Comparison of ENCODE assay signal across 9 cellular contexts in genomic region chr2:29012211-29012681, GRCh38. TPM values are rescaled to one million over a fixed set of nuclear protein-coding genes. Genes with fewer than 3 reads are reported as not detected.
DNase-seq lines count a peak whose midpoint lies in the region; ATAC-seq and TF ChIP-seq lines count a peak whose summit lies in the region.
"Had no signal": no experiment of that assay in that cellular context is flagged by ENCODE, and none has a peak within 500 bp of the region (broad histone marks: within the 10 kb centered on the region; RNA-seq: fewer than 3 reads in every experiment).

No MANE protein-coding gene starts in this region.

- no peaks in the 10 kb centered on the region for H3K9me3 ChIP-seq in lower lobe of right lung

- intact Hi-C loops in lower lobe of right lung (cut with DNase I) = no loop called here

- no peaks in the 10 kb centered on the region for H3K27me3 Mint-ChIP-seq in activated naive CD8-positive, alpha-beta T cell treated with anti-CD3 and anti-CD28 coated beads for 36 hours

- ATAC-seq in lower lobe of right lung (peak; percentile 21 to 42), HG02571 (IDR thresholded peaks at IDR 0.05; ENCODE audit: unreplicated experiment) (no peak)

- peaks cover 1% of the 10 kb centered on the region for H3K36me3 Mint-ChIP-seq in activated naive CD8-positive, alpha-beta T cell treated with anti-CD3 and anti-CD28 coated beads for 36 hours

- peaks cover 79% of the 10 kb centered on the region for H3K4me1 Mint-ChIP-seq in activated naive CD8-positive, alpha-beta T cell treated with anti-CD3 and anti-CD28 coated beads for 36 hours

- no peaks in the 10 kb centered on the region for H3K9me3 Mint-ChIP-seq in activated naive CD8-positive, alpha-beta T cell treated with anti-CD3 and anti-CD28 coated beads for 36 hours
- H3K9me3 Mint-ChIP-seq: dendritic cell treated with granulocyte-macrophage colony-stimulating factor and Interleukin-4, amounts not matched to agents 40 ng/mL and 50 ng/mL, for 4 days had no signal

- peak; percentile 21 for DNase-seq in stimulated activated CD4-positive, alpha-beta T cell treated with anti-CD3 and anti-CD28 coated beads, Interleukin-15, amount 100 ng/mL, for 24 hours
- no peak for DNase-seq in stimulated activated CD4-positive, alpha-beta T cell treated with anti-CD3 and anti-CD28 coated beads, Interleukin-4, amount 100 ng/mL, for 1 hour
- peak; percentile 28 for DNase-seq in activated naive CD8-positive, alpha-beta T cell treated with anti-CD3 and anti-CD28 coated beads for 36 hours
- DNase-seq in lower lobe of right lung = peak; percentile 60
- DNase-seq in LoVo (ENCODE audit: low spot score) = no peak
- no peak for DNase-seq in NCI-H1092 (lab: John Stamatoyannopoulos, UW)
- DNase-seq in OCI-M1 (lab: John Stamatoyannopoulos, UW) = no peak

- peaks cover 41% of the 10 kb centered on the region for H3K4me1 ChIP-seq in lower lobe of right lung

- peak overlapping the region; percentile 88 for H3K27ac Mint-ChIP-seq in activated naive CD8-positive, alpha-beta T cell treated with anti-CD3 and anti-CD28 coated beads for 36 hours

- no peak overlapping the region for H3K4me3 ChIP-seq in lower lobe of right lung

- no peak overlapping the region for H3K4me3 Mint-ChIP-seq in activated naive CD8-positive, alpha-beta T cell treated with anti-CD3 and anti-CD28 coated beads for 36 hours
- H3K4me3 Mint-ChIP-seq: dendritic cell treated with granulocyte-macrophage colony-stimulating factor and Interleukin-4, amounts not matched to agents 40 ng/mL and 50 ng/mL, for 4 days had no signal

- H3K27me3 ChIP-seq in lower lobe of right lung (ENCODE audit: low read depth) = no peaks in the 10 kb centered on the region

- TF ChIP-seq CTCF in lower lobe of right lung (IDR thresholded peaks at IDR 0.05) = no peak

- no peaks in the 10 kb centered on the region for H3K36me3 ChIP-seq in lower lobe of right lung

- H3K27ac ChIP-seq in lower lobe of right lung = peak overlapping the region; percentile 76

RNA-seq across cellular contexts. Expression of gene TOGARAM2, which starts 31.1 kb away (rescaled TPM):
- total RNA-seq in activated naive CD8-positive, alpha-beta T cell treated with anti-CD3 and anti-CD28 coated beads for 36 hours = 1 to 10 TPM; 1.9 to 2.0 TPM
- 15.4 TPM for total RNA-seq in lower lobe of right lung

Comparison
In these comparisons a context has a peak if more than half of its experiments do, and no peak if none do; other contexts are left out.
1. DNase-seq: peak in stimulated activated CD4-positive, alpha-beta T cell treated with anti-CD3 and anti-CD28 coated beads, Interleukin-15, amount 100 ng/mL, for 24 hours (single experiment), activated naive CD8-positive, alpha-beta T cell treated with anti-CD3 and anti-CD28 coated beads for 36 hours (single experiment) and lower lobe of right lung (single experiment); none in stimulated activated CD4-positive, alpha-beta T cell treated with anti-CD3 and anti-CD28 coated beads, Interleukin-4, amount 100 ng/mL, for 1 hour (single experiment), LoVo (single experiment), NCI-H1092 (single experiment) and OCI-M1 (single experiment).